20 cellular contexts compared by ENCODE assay signal in the genomic region with DNA sequence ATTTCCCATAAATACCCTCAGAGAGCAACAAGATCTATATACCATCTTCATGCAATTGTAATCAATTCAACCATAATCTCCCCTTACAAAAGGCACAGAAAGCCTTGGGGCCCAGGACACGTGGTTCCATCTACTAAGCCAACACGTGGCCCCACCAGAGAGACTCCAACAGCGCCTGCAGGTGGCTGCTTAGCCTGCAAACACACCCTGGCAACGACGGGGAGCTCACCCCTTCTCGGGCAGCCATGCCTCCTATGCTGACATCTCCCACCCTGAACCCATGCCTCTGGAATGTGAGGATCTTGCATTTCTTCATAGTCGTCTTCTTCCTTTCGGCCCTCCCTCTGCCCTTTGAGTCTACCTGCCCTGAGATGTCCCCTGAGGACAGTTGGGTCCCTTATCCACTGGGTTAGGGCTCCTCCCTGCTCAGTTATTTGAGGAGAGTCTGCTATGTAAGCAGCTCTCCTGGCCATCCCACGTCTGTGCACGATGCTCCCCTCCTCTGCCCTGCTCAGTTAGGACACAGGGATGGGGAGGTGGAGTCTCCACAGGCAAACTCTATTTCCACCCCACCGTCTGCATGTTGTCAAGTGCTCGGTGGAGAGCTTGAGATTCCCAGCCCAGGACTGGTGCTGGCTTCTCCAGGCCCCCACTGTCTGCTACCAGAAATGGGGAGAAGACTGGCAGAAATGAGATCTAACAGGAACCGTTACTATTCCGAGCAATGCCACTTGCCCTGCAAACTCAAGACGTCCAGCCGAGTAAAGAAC. TPM values are rescaled to one million over a fixed set of nuclear protein-coding genes. Genes with fewer than 3 reads are reported as not detected.
"Had no signal": no experiment of that assay in that cellular context is flagged by ENCODE, and none has a peak within 500 bp of the region (broad histone marks: within the 10 kb centered on the region; RNA-seq: fewer than 3 reads in every experiment).

No MANE protein-coding gene starts in this region.

- H3K27ac Mint-ChIP-seq: effector memory CD8-positive, alpha-beta T cell; naive thymus-derived CD8-positive, alpha-beta T cell; stimulated activated memory B cell treated with anti-CD40 and anti-IgM and Interleukin-4, amounts not matched to agents 10 μg/mL and 1 μg/mL and 100 μg/mL, for 72 hours; stimulated activated naive CD8-positive, alpha-beta T cell treated with anti-CD3 and anti-CD28 coated beads, Interleukin-15, Interleukin-2, amounts not matched to agents 100 ng/mL and 50 ng/mL, for 24 hours had no signal

- H3K9me3 ChIP-seq: esophagus squamous epithelium, gastroesophageal sphincter, mucosa of descending colon, tibial artery, upper lobe of left lung, uterus had no signal

- H3K27me3 ChIP-seq: esophagus squamous epithelium, gastroesophageal sphincter, hepatocyte, tibial artery, upper lobe of left lung, uterus had no signal

- H3K27ac ChIP-seq: epithelial cell of prostate, esophagus squamous epithelium, gastroesophageal sphincter, hepatocyte, tibial artery, upper lobe of left lung, uterus had no signal

- H3K4me2 ChIP-seq: hepatocyte had no signal

- H2AFZ ChIP-seq: hepatocyte had no signal

- H3K4me1 ChIP-seq: esophagus squamous epithelium, gastroesophageal sphincter, tibial artery, upper lobe of left lung, uterus had no signal

- H3K4me3 Mint-ChIP-seq: effector memory CD8-positive, alpha-beta T cell; naive thymus-derived CD8-positive, alpha-beta T cell; stimulated activated memory B cell treated with anti-CD40 and anti-IgM and Interleukin-4, amounts not matched to agents 10 μg/mL and 1 μg/mL and 100 μg/mL, for 72 hours; stimulated activated naive CD8-positive, alpha-beta T cell treated with anti-CD3 and anti-CD28 coated beads, Interleukin-15, Interleukin-2, amounts not matched to agents 100 ng/mL and 50 ng/mL, for 24 hours had no signal

- H3K4me1 Mint-ChIP-seq: naive thymus-derived CD8-positive, alpha-beta T cell; stimulated activated memory B cell treated with anti-CD40 and anti-IgM and Interleukin-4, amounts not matched to agents 10 μg/mL and 1 μg/mL and 100 μg/mL, for 72 hours had no signal

- H3K36me3 ChIP-seq: esophagus squamous epithelium, gastroesophageal sphincter, tibial artery, upper lobe of left lung, uterus had no signal

- H3K36me3 Mint-ChIP-seq: naive thymus-derived CD8-positive, alpha-beta T cell; stimulated activated memory B cell treated with anti-CD40 and anti-IgM and Interleukin-4, amounts not matched to agents 10 μg/mL and 1 μg/mL and 100 μg/mL, for 72 hours had no signal

- H3K9me3 Mint-ChIP-seq: effector memory CD8-positive, alpha-beta T cell; naive thymus-derived CD8-positive, alpha-beta T cell; stimulated activated memory B cell treated with anti-CD40 and anti-IgM and Interleukin-4, amounts not matched to agents 10 μg/mL and 1 μg/mL and 100 μg/mL, for 72 hours; stimulated activated naive CD8-positive, alpha-beta T cell treated with anti-CD3 and anti-CD28 coated beads, Interleukin-15, Interleukin-2, amounts not matched to agents 100 ng/mL and 50 ng/mL, for 24 hours had no signal

- DNase-seq: effector memory CD8-positive, alpha-beta T cell; esophagus squamous epithelium; foreskin fibroblast; kidney; left cardiac atrium; mucosa of descending colon; naive thymus-derived CD8-positive, alpha-beta T cell; stimulated activated CD4-positive, alpha-beta T cell treated with anti-CD3 and anti-CD28 coated beads, Interleukin-15, amount 100 ng/mL, for 24 hours; stimulated activated CD4-positive, alpha-beta T cell treated with anti-CD3 and anti-CD28 coated beads, Interleukin-1b, Interleukin-23, amount 100 ng/mL, for 48 hours; stimulated activated CD4-positive, alpha-beta T cell treated with anti-CD3 and anti-CD28 coated beads, Interleukin-4, amount 100 ng/mL, for 24 hours; uterus had no signal

- H3K27me3 Mint-ChIP-seq: stimulated activated naive CD8-positive, alpha-beta T cell treated with anti-CD3 and anti-CD28 coated beads, Interleukin-15, Interleukin-2, amounts not matched to agents 100 ng/mL and 50 ng/mL, for 24 hours had no signal

- H3K4me3 ChIP-seq: esophagus squamous epithelium, gastroesophageal sphincter, hepatocyte, mucosa of descending colon, tibial artery, upper lobe of left lung, uterus had no signal

- ATAC-seq: effector memory CD8-positive, alpha-beta T cell; gastroesophageal sphincter; left cardiac atrium; mucosa of descending colon; naive thymus-derived CD8-positive, alpha-beta T cell; right cardiac atrium; stimulated activated memory B cell treated with anti-CD40 and anti-IgM and Interleukin-4, amounts not matched to agents 10 μg/mL and 1 μg/mL and 100 μg/mL, for 72 hours had no signal

- H3K79me2 ChIP-seq: hepatocyte had no signal

RNA-seq across cellular contexts. Expression of a gene that starts 36.5 kb away (rescaled TPM):
- total RNA-seq: liver; naive thymus-derived CD8-positive, alpha-beta T cell had no signal
